In the genomic region with DNA sequence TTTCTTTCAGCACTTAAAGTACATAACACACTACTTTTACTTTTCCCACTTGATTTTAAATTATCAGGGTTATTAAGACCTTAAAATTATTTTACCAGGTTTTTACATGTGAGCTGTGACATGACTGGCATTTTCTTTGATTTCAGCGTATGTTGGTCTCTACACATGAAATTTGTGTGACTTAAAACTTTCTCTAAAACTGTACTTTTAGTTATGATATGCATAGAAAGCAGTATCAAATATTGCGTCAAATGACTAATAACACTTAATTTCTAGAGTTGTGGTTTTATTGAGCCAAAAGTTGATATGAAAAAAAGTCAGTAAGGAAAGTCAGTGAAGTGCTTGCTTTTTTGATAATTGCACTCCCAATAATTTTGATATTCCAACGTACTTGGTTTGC, we compare ENCODE assay signal across 1 cellular context.
A peak's percentile ranks its signal among the peaks of the same experiment; 100 is the strongest.
TF ChIP-seq lines count a peak whose summit lies in the region.

No MANE protein-coding gene starts in this region.

TF ChIP-seq in HepG2, 621 proteins besides CTCF, POLR2A, EP300 and RAD21:
- TF ChIP-seq, protein P1, sequence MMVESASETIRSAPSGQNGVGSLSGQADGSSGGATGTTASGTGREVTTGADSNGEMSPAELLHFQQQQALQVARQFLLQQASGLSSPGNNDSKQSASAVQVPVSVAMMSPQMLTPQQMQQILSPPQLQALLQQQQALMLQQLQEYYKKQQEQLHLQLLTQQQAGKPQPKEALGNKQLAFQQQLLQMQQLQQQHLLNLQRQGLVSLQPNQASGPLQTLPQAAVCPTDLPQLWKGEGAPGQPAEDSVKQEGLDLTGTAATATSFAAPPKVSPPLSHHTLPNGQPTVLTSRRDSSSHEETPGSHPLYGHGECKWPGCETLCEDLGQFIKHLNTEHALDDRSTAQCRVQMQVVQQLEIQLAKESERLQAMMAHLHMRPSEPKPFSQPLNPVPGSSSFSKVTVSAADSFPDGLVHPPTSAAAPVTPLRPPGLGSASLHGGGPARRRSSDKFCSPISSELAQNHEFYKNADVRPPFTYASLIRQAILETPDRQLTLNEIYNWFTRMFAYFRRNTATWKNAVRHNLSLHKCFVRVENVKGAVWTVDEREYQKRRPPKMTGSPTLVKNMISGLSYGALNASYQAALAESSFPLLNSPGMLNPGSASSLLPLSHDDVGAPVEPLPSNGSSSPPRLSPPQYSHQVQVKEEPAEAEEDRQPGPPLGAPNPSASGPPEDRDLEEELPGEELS (CRISPR knock-in tag; IDR thresholded peaks at IDR 0.05) = no peak
- TF ChIP-seq RORA (CRISPR knock-in tag; IDR thresholded peaks at IDR 0.05) (no peak), NFE2L2 (IDR thresholded peaks at IDR 0.05; ENCODE audit: low read length) (peak; percentile 50; the same call in 1 of the 2 replicates)
